9 cellular contexts compared by ENCODE assay signal in the genomic region with DNA sequence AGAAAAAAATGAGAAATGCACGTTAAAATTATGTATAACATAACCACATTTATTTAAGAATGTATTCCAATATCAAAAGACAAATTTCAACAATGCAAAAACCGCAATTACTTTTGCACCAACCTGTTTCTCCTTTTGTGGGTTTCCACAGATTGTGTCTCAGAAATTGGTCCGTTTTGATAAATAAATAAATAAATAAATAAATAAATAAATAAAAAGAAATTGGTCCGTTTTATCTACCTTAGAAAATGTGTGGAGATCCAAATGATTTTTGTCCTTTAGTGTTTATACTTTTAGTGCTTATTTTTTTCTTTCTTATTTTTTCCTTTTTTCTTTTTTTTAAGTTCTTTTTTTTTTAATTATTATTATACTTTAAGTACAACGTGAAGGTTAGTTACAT.
"Had no signal": no experiment of that assay in that cellular context is flagged by ENCODE, and none has a peak within 500 bp of the region (broad histone marks: within the 10 kb centered on the region; RNA-seq: fewer than 3 reads in every experiment).

No MANE protein-coding gene starts in this region.

- H3K4me3 ChIP-seq: GM23248, HAP-1, K562 had no signal

- H3K27ac ChIP-seq: GM23248 had no signal

- FAIRE-seq: HTR-8/SVneo, K562 had no signal

- ATAC-seq: HCT116, K562 had no signal

- H3K36me3 ChIP-seq: HAP-1 had no signal

- H3K9me3 ChIP-seq: HAP-1 had no signal

- DNase-seq: GM23248, GOT3, H7, IMR-90, KG1 had no signal

- H3K4me1 ChIP-seq: HAP-1 had no signal
